12 cellular contexts compared by ENCODE assay signal in genomic region chr19:38730731-38731589, GRCh38. TPM values are rescaled to one million over a fixed set of nuclear protein-coding genes. Genes with fewer than 3 reads are reported as not detected.
DNase-seq lines count a peak whose midpoint lies in the region; ATAC-seq and TF ChIP-seq lines count a peak whose summit lies in the region.
"Had no signal": no experiment of that assay in that cellular context is flagged by ENCODE, and none has a peak within 500 bp of the region (broad histone marks: within the 10 kb centered on the region; RNA-seq: fewer than 3 reads in every experiment).

No MANE protein-coding gene starts in this region.

- H3K27me3 Mint-ChIP-seq in activated CD8-positive, alpha-beta T cell treated with anti-CD3 and anti-CD28 coated beads, Interleukin-2, amount 10 ng/mL, durations not matched to agents 7 days and 5 days (ENCODE audit: low read depth) = no peaks in the 10 kb centered on the region
- H3K27me3 Mint-ChIP-seq in activated CD8-positive, alpha-beta T cell treated with anti-CD3 and anti-CD28 coated beads for 36 hours = no peaks in the 10 kb centered on the region
- H3K27me3 Mint-ChIP-seq in nephron (ENCODE audit: low read depth) = peaks cover 10% of the 10 kb centered on the region

- peaks cover 53% of the 10 kb centered on the region for H3K36me3 Mint-ChIP-seq in activated CD8-positive, alpha-beta T cell treated with anti-CD3 and anti-CD28 coated beads, Interleukin-2, amount 10 ng/mL, durations not matched to agents 7 days and 5 days (ENCODE audit: low read depth)
- H3K36me3 Mint-ChIP-seq in activated CD8-positive, alpha-beta T cell treated with anti-CD3 and anti-CD28 coated beads for 36 hours (ENCODE audit: low read depth) = peaks cover 18% of the 10 kb centered on the region
- H3K36me3 Mint-ChIP-seq in nephron (ENCODE audit: low read depth) = peaks cover 41% of the 10 kb centered on the region

- H3K9ac ChIP-seq in duodenal mucosa (ENCODE audit: low read depth in 1 of 2, low read length in 2 of 2) = peak overlapping the region; percentile 51 to 65

- no peak for DNase-seq in activated CD8-positive, alpha-beta T cell treated with anti-CD3 and anti-CD28 coated beads, Interleukin-2, amount 10 ng/mL, durations not matched to agents 7 days and 5 days
- no peak for DNase-seq in activated CD8-positive, alpha-beta T cell treated with anti-CD3 and anti-CD28 coated beads for 36 hours
- DNase-seq in upper lobe of left lung = no peak
- no peak for DNase-seq in central memory CD4-positive, alpha-beta T cell
- no peak for DNase-seq in hippocampal formation (lab: John Stamatoyannopoulos, UW)
- DNase-seq: ACHN, GOT3, SHP77 treated with DMSO at 0.1 percent for 48 hours had no signal

- no peaks in the 10 kb centered on the region for H3K27me3 ChIP-seq in duodenal mucosa (ENCODE audit: control insufficient read depth in 1 of 2, insufficient read depth in 2 of 2, low read length in 2 of 2)
- H3K27me3 ChIP-seq in upper lobe of left lung = no peaks in the 10 kb centered on the region

- ATAC-seq in activated CD8-positive, alpha-beta T cell treated with anti-CD3 and anti-CD28 coated beads, Interleukin-2, amount 10 ng/mL, durations not matched to agents 7 days and 5 days = no peak
- no peak for ATAC-seq in activated CD8-positive, alpha-beta T cell treated with anti-CD3 and anti-CD28 coated beads for 36 hours
- no peak for ATAC-seq in upper lobe of left lung (ENCODE audit: low FRiP score in 2 of 2)
- ATAC-seq in GM19324 (IDR thresholded peaks at IDR 0.05; ENCODE audit: low FRiP score, unreplicated experiment) = no peak

- H3K9me3 ChIP-seq in duodenal mucosa (ENCODE audit: control insufficient read depth in 1 of 2, low read length in 2 of 2) (no peaks in the 10 kb centered on the region), upper lobe of left lung (no peaks in the 10 kb centered on the region)

- WGBS in upper lobe of left lung, 2 donors = 80 to 94% methylated on average over 5 to 19 of the region's 19 CpGs

- H3K4me1 Mint-ChIP-seq in activated CD8-positive, alpha-beta T cell treated with anti-CD3 and anti-CD28 coated beads, Interleukin-2, amount 10 ng/mL, durations not matched to agents 7 days and 5 days (ENCODE audit: low read depth) = peaks cover 41% of the 10 kb centered on the region
- H3K4me1 Mint-ChIP-seq in activated CD8-positive, alpha-beta T cell treated with anti-CD3 and anti-CD28 coated beads for 36 hours (ENCODE audit: low read depth) = peaks cover 36% of the 10 kb centered on the region
- H3K4me1 Mint-ChIP-seq in nephron = peaks cover 5% of the 10 kb centered on the region

- H3K4me1 ChIP-seq in duodenal mucosa (ENCODE audit: control insufficient read depth in 1 of 2, insufficient read depth in 2 of 2, low read length in 2 of 2) = peaks cover 42 to 48% of the 10 kb centered on the region in 2 donors
- peaks cover 39 to 73% (median 44%) of the 10 kb centered on the region in 4 donors for H3K4me1 ChIP-seq in upper lobe of left lung

- POLR2A ChIA-PET in activated CD8-positive, alpha-beta T cell treated with anti-CD3 and anti-CD28 coated beads, Interleukin-2, amount 10 ng/mL, durations not matched to agents 7 days and 5 days (lab: Charles Lee) = no interaction called here
- POLR2A ChIA-PET in activated CD8-positive, alpha-beta T cell treated with anti-CD3 and anti-CD28 coated beads for 36 hours (lab: Charles Lee) = no interaction called here

- H3K4me3 Mint-ChIP-seq in activated CD8-positive, alpha-beta T cell treated with anti-CD3 and anti-CD28 coated beads, Interleukin-2, amount 10 ng/mL, durations not matched to agents 7 days and 5 days = no peak overlapping the region
- H3K4me3 Mint-ChIP-seq in activated CD8-positive, alpha-beta T cell treated with anti-CD3 and anti-CD28 coated beads for 36 hours = no peak overlapping the region
- no peak overlapping the region for H3K4me3 Mint-ChIP-seq in nephron

- H3K9me3 Mint-ChIP-seq in activated CD8-positive, alpha-beta T cell treated with anti-CD3 and anti-CD28 coated beads, Interleukin-2, amount 10 ng/mL, durations not matched to agents 7 days and 5 days (ENCODE audit: insufficient read depth) = no peaks in the 10 kb centered on the region
- H3K9me3 Mint-ChIP-seq in activated CD8-positive, alpha-beta T cell treated with anti-CD3 and anti-CD28 coated beads for 36 hours = no peaks in the 10 kb centered on the region
- no peaks in the 10 kb centered on the region for H3K9me3 Mint-ChIP-seq in nephron

- H3K36me3 ChIP-seq in duodenal mucosa (ENCODE audit: control insufficient read depth in 1 of 2, insufficient read depth in 2 of 2, low read length in 2 of 2) = peaks cover 42 to 49% of the 10 kb centered on the region in 2 donors
- peaks cover 17 to 63% (median 51%) of the 10 kb centered on the region in 4 donors for H3K36me3 ChIP-seq in upper lobe of left lung

- no peak for TF ChIP-seq EP300 in upper lobe of left lung (IDR thresholded peaks at IDR 0.05)

- peak overlapping the region; percentile 46 for H3K27ac Mint-ChIP-seq in activated CD8-positive, alpha-beta T cell treated with anti-CD3 and anti-CD28 coated beads, Interleukin-2, amount 10 ng/mL, durations not matched to agents 7 days and 5 days
- H3K27ac Mint-ChIP-seq in activated CD8-positive, alpha-beta T cell treated with anti-CD3 and anti-CD28 coated beads for 36 hours = no peak overlapping the region
- H3K27ac Mint-ChIP-seq in nephron = peak overlapping the region in 2 of 3 experiments; percentile 42 to 57

- no peak for TF ChIP-seq CTCF in activated CD8-positive, alpha-beta T cell treated with anti-CD3 and anti-CD28 coated beads for 36 hours (IDR thresholded peaks at IDR 0.05)
- TF ChIP-seq CTCF in nephron (IDR thresholded peaks at IDR 0.05; ENCODE audit: unreplicated experiment in 3 of 3) (no peak), upper lobe of left lung (IDR thresholded peaks at IDR 0.05) (no peak)

- H3K27ac ChIP-seq in duodenal mucosa (ENCODE audit: low read depth, low read length) = peak overlapping the region; percentile 67
- H3K27ac ChIP-seq in upper lobe of left lung = peak overlapping the region; percentile 46 to 89 (median 84)

- H3K4me3 ChIP-seq in duodenal mucosa (ENCODE audit: low read depth in 1 of 2, low read length in 2 of 2) = peak overlapping the region in 1 of 2 donors; percentile 11
- H3K4me3 ChIP-seq in upper lobe of left lung = no peak overlapping the region
- H3K4me3 ChIP-seq: lung had no signal

- CTCF ChIA-PET in activated CD8-positive, alpha-beta T cell treated with anti-CD3 and anti-CD28 coated beads, Interleukin-2, amount 10 ng/mL, durations not matched to agents 7 days and 5 days (lab: Charles Lee) = interaction anchor here (1.3 to 1.4 kb wide), 2 partner anchors 16 to 200 kb away, joined by 4 to 7 read pairs; partner anchors contain the start of genes MRPS12 and SARS2
- CTCF ChIA-PET in activated CD8-positive, alpha-beta T cell treated with anti-CD3 and anti-CD28 coated beads for 36 hours (lab: Charles Lee) = interaction anchor here (1.1 to 1.5 kb wide), 3 partner anchors 14 to 75 kb away, joined by 3 to 4 read pairs (median 3); partner anchors contain the start of gene CAPN12

- TF ChIP-seq POLR2A in upper lobe of left lung (IDR thresholded peaks at IDR 0.05) = no peak

- intact Hi-C loops in activated CD8-positive, alpha-beta T cell treated with anti-CD3 and anti-CD28 coated beads for 36 hours (cut with micrococcal nuclease) = loop anchor here (10.0 kb wide), 2 partner anchors 114 to 204 kb away; partner anchors contain the start of genes HNRNPL, MRPS12 and SARS2

RNA-seq across cellular contexts. Expression of gene CAPN12, which starts 13.3 kb away (rescaled TPM):
- 10 to 100 TPM; 12.2 to 16.2 TPM for total RNA-seq in activated CD8-positive, alpha-beta T cell treated with anti-CD3 and anti-CD28 coated beads, Interleukin-2, amount 10 ng/mL, durations not matched to agents 7 days and 5 days
- 10 to 100 TPM; 19.6 to 22.7 TPM for total RNA-seq in activated CD8-positive, alpha-beta T cell treated with anti-CD3 and anti-CD28 coated beads for 36 hours
- 10 to 100 TPM in 3 of 6 donors, 1 to 10 TPM in 3; 5.2 to 93.2 (median 11.1) TPM for total RNA-seq in upper lobe of left lung

RNA-seq across cellular contexts. Expression of gene LGALS7, which starts 42.4 kb away (rescaled TPM):
- not detected for total RNA-seq in activated CD8-positive, alpha-beta T cell treated with anti-CD3 and anti-CD28 coated beads, Interleukin-2, amount 10 ng/mL, durations not matched to agents 7 days and 5 days
- not detected for total RNA-seq in activated CD8-positive, alpha-beta T cell treated with anti-CD3 and anti-CD28 coated beads for 36 hours
- not detected for total RNA-seq in upper lobe of left lung

RNA-seq across cellular contexts. Expression of gene LGALS7B, which starts 58.0 kb away (rescaled TPM):
- total RNA-seq in activated CD8-positive, alpha-beta T cell treated with anti-CD3 and anti-CD28 coated beads, Interleukin-2, amount 10 ng/mL, durations not matched to agents 7 days and 5 days = not detected
- not detected for total RNA-seq in activated CD8-positive, alpha-beta T cell treated with anti-CD3 and anti-CD28 coated beads for 36 hours
- 10 to 100 TPM in 1 of 6 donors, not detected in 5; 12.4 TPM for total RNA-seq in upper lobe of left lung
